31 cellular contexts compared by ENCODE assay signal in the genomic region with DNA sequence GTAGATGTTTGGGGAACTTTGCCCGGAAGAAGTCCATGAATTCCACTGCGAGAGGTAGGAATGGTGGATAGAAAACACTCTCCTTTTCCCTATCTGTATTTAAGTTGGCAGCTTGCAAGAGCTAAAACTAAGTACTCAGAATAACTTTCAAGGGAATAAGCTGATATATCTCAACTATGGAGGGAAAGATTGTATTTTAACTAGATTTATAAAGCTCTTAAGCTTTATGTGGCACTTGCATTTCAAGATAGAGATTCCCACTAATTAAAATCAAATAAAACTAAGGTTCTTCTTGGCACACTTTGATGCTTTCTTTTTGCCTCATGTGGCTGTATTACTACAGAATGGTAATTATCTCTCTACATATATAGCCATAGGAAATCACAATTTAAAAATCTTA.
"Had no signal": no experiment of that assay in that cellular context is flagged by ENCODE, and none has a peak within 500 bp of the region (broad histone marks: within the 10 kb centered on the region; RNA-seq: fewer than 3 reads in every experiment).

No MANE protein-coding gene starts in this region.

- ATAC-seq: activated naive CD4-positive, alpha-beta T cell treated with anti-CD3 and anti-CD28 coated beads, Interleukin-2, amount 50 U/mL, for 72 hours; activated naive CD8-positive, alpha-beta T cell treated with anti-CD3 and anti-CD28 coated beads, Interleukin-2, amount 50 U/mL, for 24 hours; activated T-cell treated with anti-CD3 and anti-CD28 coated beads, Interleukin-2, amount 50 U/mL, for 4 hours; activated T-cell treated with anti-CD3 and anti-CD28 coated beads, Interleukin-2, amount 50 U/mL, for 72 hours; activated T-helper 17 cell treated with anti-CD3 and anti-CD28 coated beads, Interleukin-2, amount 50 U/mL, for 72 hours; body of pancreas had no signal

- H3K4me1 ChIP-seq: adrenal gland, ascending aorta, body of pancreas, breast epithelium had no signal

- H3K9me3 ChIP-seq: adrenal gland, ascending aorta, body of pancreas, breast epithelium had no signal

- H3K27me3 ChIP-seq: adrenal gland, ascending aorta, body of pancreas, brain microvascular endothelial cell, breast epithelium, cardiac muscle cell had no signal

- H3K4me3 ChIP-seq: adrenal gland, ascending aorta, body of pancreas, breast epithelium, cardiac muscle cell had no signal

- H3K36me3 ChIP-seq: adrenal gland, ascending aorta, brain microvascular endothelial cell, breast epithelium, cardiac muscle cell had no signal

- DNase-seq: activated effector memory CD4-positive, alpha-beta T cell treated with anti-CD3 and anti-CD28 coated beads, Interleukin-2, amount 50 U/mL, for 16 hours; activated effector memory CD4-positive, alpha-beta T cell treated with Interleukin-2 at 50 U/mL for 16 hours; activated gamma-delta T cell; activated gamma-delta T cell treated with Interleukin-2 at 50 U/mL for 16 hours; activated naive CD4-positive, alpha-beta T cell; activated naive CD4-positive, alpha-beta T cell treated with anti-CD3 and anti-CD28 coated beads for 36 hours; activated naive CD4-positive, alpha-beta T cell treated with anti-CD3 and anti-CD28 coated beads, Interleukin-2, amount 10 ng/mL, durations not matched to agents 7 days and 5 days; activated naive CD4-positive, alpha-beta T cell treated with anti-CD3 and anti-CD28 coated beads, Interleukin-2, amount 50 U/mL, for 16 hours; activated naive CD4-positive, alpha-beta T cell treated with Interleukin-2 at 50 U/mL for 16 hours; activated naive CD8-positive, alpha-beta T cell treated with anti-CD3 and anti-CD28 coated beads for 36 hours; activated naive CD8-positive, alpha-beta T cell treated with anti-CD3 and anti-CD28 coated beads, Interleukin-2, amount 10 ng/mL, durations not matched to agents 7 days and 5 days; activated naive CD8-positive, alpha-beta T cell treated with anti-CD3 and anti-CD28 coated beads, Interleukin-2, amount 50 U/mL, for 24 hours; activated T-cell treated with anti-CD3 and anti-CD28 coated beads, Interleukin-2, amount 50 U/mL, for 24 hours; activated T-cell treated with anti-CD3 and anti-CD28 coated beads, Interleukin-2, amount 50 U/mL, for 4 hours; activated T-cell treated with anti-CD3 and anti-CD28 coated beads, Interleukin-2, amount 50 U/mL, for 48 hours; activated T-cell treated with anti-CD3 and anti-CD28 coated beads, Interleukin-2, amount 50 U/mL, for 72 hours; adrenal gland; amniotic stem cell; amygdala; anterior cingulate cortex; aorta; body of pancreas; brain microvascular endothelial cell; caudate nucleus; central memory CD4-positive, alpha-beta T cell; cerebellar nuclear complex had no signal

- H3K27ac ChIP-seq: adrenal gland, ascending aorta, body of pancreas, brain microvascular endothelial cell, breast epithelium, cardiac muscle cell had no signal
